ENCODE assay signal across 1 cellular context in genomic region chr10:100163704-100164621, GRCh38.
A peak's percentile ranks its signal among the peaks of the same experiment; 100 is the strongest.
TF ChIP-seq lines count a peak whose summit lies in the region.

No MANE protein-coding gene starts in this region.

TF ChIP-seq in HepG2, 621 proteins besides CTCF, POLR2A, EP300 and RAD21:
- TF ChIP-seq PAXIP1 (CRISPR knock-in tag; conservative IDR thresholded peaks at IDR 0.05) (peak; percentile 48), HDAC6 (IDR thresholded peaks at IDR 0.05; ENCODE audit: low read depth, low read length) (no peak), ASH2L (IDR thresholded peaks at IDR 0.05; ENCODE audit: insufficient read length, low read depth, low read length) (peak; percentile 47), ATF4 (CRISPR knock-in tag; IDR thresholded peaks at IDR 0.05) (peak in 1 of 2 experiments; percentile 70; a peak in 2 of 4 replicates), CEBPB (IDR thresholded peaks at IDR 0.05; ENCODE audit: borderline replicate concordance, low read depth, low read length) (peak; percentile 88), ZGPAT (CRISPR knock-in tag; IDR thresholded peaks at IDR 0.05) (0 out of 2 replicates have a peak, but pooled peaks have one; percentile 19), TFDP1 (CRISPR knock-in tag; IDR thresholded peaks at IDR 0.05; ENCODE audit: borderline replicate concordance) (no peak), TBX2 (CRISPR knock-in tag; IDR thresholded peaks at IDR 0.05; ENCODE audit: borderline replicate concordance) (peak; percentile 26; the same call in 1 of the 2 replicates), SOX6 (IDR thresholded peaks at IDR 0.05) (no peak), SOX6 (CRISPR knock-in tag; IDR thresholded peaks at IDR 0.05) (peak; percentile 45; the same call in 1 of the 2 replicates), SAP130 (CRISPR knock-in tag; IDR thresholded peaks at IDR 0.05; ENCODE audit: low read depth) (peak; percentile 37; the same call in 1 of the 2 replicates), ZFP37 (CRISPR knock-in tag; IDR thresholded peaks at IDR 0.05; ENCODE audit: borderline replicate concordance) (no peak), ARID3A (IDR thresholded peaks at IDR 0.05; ENCODE audit: low read depth, low read length) (peak; percentile 33; the same call in 1 of the 2 replicates), FOXA3 (CRISPR knock-in tag; IDR thresholded peaks at IDR 0.05) (peak; percentile 80), FOXA1 (IDR thresholded peaks at IDR 0.05) (no peak), FOXA1 (CRISPR knock-in tag; IDR thresholded peaks at IDR 0.05) (peak; percentile 59), ATF7 (IDR thresholded peaks at IDR 0.05) (peak; percentile 70), ATF7 (CRISPR knock-in tag; IDR thresholded peaks at IDR 0.05) (no peak), ZNF678 (CRISPR knock-in tag; IDR thresholded peaks at IDR 0.05) (no peak), TFE3 (CRISPR knock-in tag; IDR thresholded peaks at IDR 0.05) (0 out of 2 replicates have a peak, but pooled peaks have one; percentile 69), ZSCAN31 (CRISPR knock-in tag; IDR thresholded peaks at IDR 0.05; ENCODE audit: low read depth) (0 out of 2 replicates have a peak, but pooled peaks have one; percentile 29), CEBPG (CRISPR knock-in tag; IDR thresholded peaks at IDR 0.05) (peak; percentile 91), GATAD2A (CRISPR knock-in tag; IDR thresholded peaks at IDR 0.05) (0 out of 2 replicates have a peak, but pooled peaks have one; percentile 20), IKZF5 (CRISPR knock-in tag; IDR thresholded peaks at IDR 0.05) (no peak), KLF11 (CRISPR knock-in tag; IDR thresholded peaks at IDR 0.05) (no peak), HNRNPK (IDR thresholded peaks at IDR 0.05; ENCODE audit: low read depth, low read length, poor library complexity, severe bottlenecking) (no peak), HNF4A (CRISPR knock-in tag; IDR thresholded peaks at IDR 0.05) (peak; percentile 40), FOSL2 (CRISPR knock-in tag; IDR thresholded peaks at IDR 0.05) (peak; percentile 58), ZFP36L2 (CRISPR knock-in tag; IDR thresholded peaks at IDR 0.05) (no peak)
